8 cellular contexts compared by ENCODE assay signal in genomic region chr3:49554639-49555265, GRCh38. TPM values are rescaled to one million over a fixed set of nuclear protein-coding genes. Genes with fewer than 3 reads are reported as not detected.
DNase-seq lines count a peak whose midpoint lies in the region; ATAC-seq and TF ChIP-seq lines count a peak whose summit lies in the region.

No MANE protein-coding gene starts in this region.

- intact Hi-C loops in vagina (cut with DNase I), result no loop called here

- no peak for TF ChIP-seq POLR2A in vagina (IDR thresholded peaks at IDR 0.05)

- H3K27me3 Mint-ChIP-seq in activated CD8-positive, alpha-beta memory T cell treated with anti-CD3 and anti-CD28 coated beads, Interleukin-2, amount 10 ng/mL, durations not matched to agents 7 days and 5 days, result peaks cover 41% of the 10 kb centered on the region

- H3K27ac ChIP-seq in C4-2B (peak overlapping the region; percentile 78; the same call in 1 of the 2 replicates), HUES6 (ENCODE audit: low read depth, low read length) (no peak overlapping the region), vagina (no peak overlapping the region)

- CTCF ChIA-PET in activated CD8-positive, alpha-beta memory T cell treated with anti-CD3 and anti-CD28 coated beads, Interleukin-2, amount 10 ng/mL, durations not matched to agents 7 days and 5 days (lab: Charles Lee), result interaction anchor here (0.7 to 6.9 kb wide), 7 partner anchors 11 to 350 kb away, joined by 3 to 55 read pairs (median 4); no protein-coding TSS in a partner anchor

- H3K36me3 ChIP-seq in HUES6 (ENCODE audit: control insufficient read depth, insufficient read depth, low read length) (no peaks in the 10 kb centered on the region), vagina (no peaks in the 10 kb centered on the region)

- DNase-seq in activated CD8-positive, alpha-beta memory T cell treated with anti-CD3 and anti-CD28 coated beads, Interleukin-2, amount 10 ng/mL, durations not matched to agents 7 days and 5 days, result peak; percentile 66
- DNase-seq in fibroblast of mammary gland (ENCODE audit: low read depth) (no peak), omental fat pad (ENCODE audit: low spot score) (no peak), vagina (ENCODE audit: extremely low spot score in 2 of 2) (no peak), NCI-H2081 treated with DMSO at 0.1 percent for 48 hours (lab: John Stamatoyannopoulos, UW) (no peak)

- no peak overlapping the region for H3K27ac Mint-ChIP-seq in activated CD8-positive, alpha-beta memory T cell treated with anti-CD3 and anti-CD28 coated beads, Interleukin-2, amount 10 ng/mL, durations not matched to agents 7 days and 5 days

- no peak overlapping the region for H3K9ac ChIP-seq in HUES6 (ENCODE audit: low read length)

- H3K4me3 ChIP-seq in HUES6 (ENCODE audit: low read depth, low read length) (peak overlapping the region; percentile 65), fibroblast of mammary gland (ENCODE audit: control insufficient read depth, low read depth, low read length) (peak overlapping the region; percentile 22), vagina (peak overlapping the region; percentile 34 to 57)

- H3K4me1 ChIP-seq in HUES6 (ENCODE audit: control insufficient read depth, insufficient read depth, low read length) (peaks cover 8% of the 10 kb centered on the region; the same call in 1 of the 2 replicates), vagina (peaks cover 18% of the 10 kb centered on the region)

- H3K27me3 ChIP-seq in HUES6 (ENCODE audit: control insufficient read depth, insufficient read depth, low read length) (peaks cover 25% of the 10 kb centered on the region), vagina (no peaks in the 10 kb centered on the region)

- no peaks in the 10 kb centered on the region for H3K9me3 ChIP-seq in HUES6 (ENCODE audit: control insufficient read depth, insufficient read depth, low read depth, low read length)
- no peaks in the 10 kb centered on the region for H3K9me3 ChIP-seq in vagina

- peaks cover 31% of the 10 kb centered on the region for H3K4me1 Mint-ChIP-seq in activated CD8-positive, alpha-beta memory T cell treated with anti-CD3 and anti-CD28 coated beads, Interleukin-2, amount 10 ng/mL, durations not matched to agents 7 days and 5 days

- ATAC-seq in GM21360 (IDR thresholded peaks at IDR 0.05; ENCODE audit: unreplicated experiment), result peak; percentile 64
- ATAC-seq in activated CD8-positive, alpha-beta memory T cell treated with anti-CD3 and anti-CD28 coated beads, Interleukin-2, amount 10 ng/mL, durations not matched to agents 7 days and 5 days, result peak; percentile 81
- peak; percentile 96 for ATAC-seq in omental fat pad (ENCODE audit: low FRiP score)

- H3K36me3 Mint-ChIP-seq in activated CD8-positive, alpha-beta memory T cell treated with anti-CD3 and anti-CD28 coated beads, Interleukin-2, amount 10 ng/mL, durations not matched to agents 7 days and 5 days, result no peaks in the 10 kb centered on the region

- H3K9me3 Mint-ChIP-seq in activated CD8-positive, alpha-beta memory T cell treated with anti-CD3 and anti-CD28 coated beads, Interleukin-2, amount 10 ng/mL, durations not matched to agents 7 days and 5 days (ENCODE audit: low read depth), result no peaks in the 10 kb centered on the region

- H3K4me3 Mint-ChIP-seq in activated CD8-positive, alpha-beta memory T cell treated with anti-CD3 and anti-CD28 coated beads, Interleukin-2, amount 10 ng/mL, durations not matched to agents 7 days and 5 days, result peak overlapping the region; percentile 44

- no peak for TF ChIP-seq CTCF in C4-2B (conservative IDR thresholded peaks at IDR 0.05)
- TF ChIP-seq CTCF in fibroblast of mammary gland (conservative IDR thresholded peaks at IDR 0.05; ENCODE audit: control insufficient read depth, insufficient read depth, low read depth, low read length), result no peak
- TF ChIP-seq CTCF in omental fat pad (IDR thresholded peaks at IDR 0.05), result no peak
- TF ChIP-seq CTCF in vagina (IDR thresholded peaks at IDR 0.05), result no peak

RNA-seq across cellular contexts. Expression of gene BSN, which starts 0.5 kb away (rescaled TPM):
- total RNA-seq in activated CD8-positive, alpha-beta memory T cell treated with anti-CD3 and anti-CD28 coated beads, Interleukin-2, amount 10 ng/mL, durations not matched to agents 7 days and 5 days, result under 1 TPM; 0.12 TPM
- under 1 TPM; 0.09 to 0.63 (median 0.37) TPM for total RNA-seq in omental fat pad
- total RNA-seq in vagina, result 0.74 TPM
